ENCODE assay signal across 8 cellular contexts in genomic region chr22:20298803-20299735, GRCh38. TPM values are rescaled to one million over a fixed set of nuclear protein-coding genes. Genes with fewer than 3 reads are reported as not detected.
DNase-seq lines count a peak whose midpoint lies in the region; ATAC-seq, FAIRE-seq and TF ChIP-seq lines count a peak whose summit lies in the region.

No MANE protein-coding gene starts in this region.

- no peak overlapping the region for H3K27ac ChIP-seq in lung (ENCODE audit: low read depth in 1 of 2, low read length in 1 of 2)

- no peaks in the 10 kb centered on the region for H3K36me3 ChIP-seq in lung (ENCODE audit: control insufficient read depth in 2 of 2, insufficient read depth in 2 of 2, low read length in 2 of 2)

- peak; percentile 45 for ATAC-seq in HG03139 (IDR thresholded peaks at IDR 0.05; ENCODE audit: unreplicated experiment)
- ATAC-seq in lung (ENCODE audit: insufficient read depth, low FRiP score), result peak; percentile 89
- ATAC-seq in HG03457 (IDR thresholded peaks at IDR 0.05; ENCODE audit: unreplicated experiment), result no peak

- POLR2A ChIA-PET in activated CD4-positive, alpha-beta memory T cell treated with anti-CD3 and anti-CD28 coated beads for 36 hours (lab: Charles Lee), result interaction anchor here (1.6 kb wide), 1 partner anchor 21 kb away, joined by 5 read pairs; the partner anchor contains the start of gene DGCR6L

- H3K27ac Mint-ChIP-seq in activated CD4-positive, alpha-beta memory T cell treated with anti-CD3 and anti-CD28 coated beads for 36 hours, result no peak overlapping the region

- H3K36me3 Mint-ChIP-seq in activated CD4-positive, alpha-beta memory T cell treated with anti-CD3 and anti-CD28 coated beads for 36 hours, result no peaks in the 10 kb centered on the region

- H3K4me1 Mint-ChIP-seq in activated CD4-positive, alpha-beta memory T cell treated with anti-CD3 and anti-CD28 coated beads for 36 hours (ENCODE audit: low read depth), result no peaks in the 10 kb centered on the region

- no peaks in the 10 kb centered on the region for H3K9me3 Mint-ChIP-seq in activated CD4-positive, alpha-beta memory T cell treated with anti-CD3 and anti-CD28 coated beads for 36 hours

- H3K4me3 Mint-ChIP-seq in activated CD4-positive, alpha-beta memory T cell treated with anti-CD3 and anti-CD28 coated beads for 36 hours, result peak overlapping the region; percentile 77

- H3K27me3 Mint-ChIP-seq in activated CD4-positive, alpha-beta memory T cell treated with anti-CD3 and anti-CD28 coated beads for 36 hours, result peaks cover 4% of the 10 kb centered on the region

- H3K9me3 ChIP-seq in lung (ENCODE audit: control insufficient read depth in 2 of 2, insufficient read depth in 1 of 2, low read length in 1 of 2), result no peaks in the 10 kb centered on the region

- intact Hi-C loops in activated CD4-positive, alpha-beta memory T cell treated with anti-CD3 and anti-CD28 coated beads for 36 hours (cut with micrococcal nuclease), result no loop called here

- H3K27me3 ChIP-seq in lung (ENCODE audit: control insufficient read depth, insufficient read depth), result no peaks in the 10 kb centered on the region

- peak; percentile 74 for FAIRE-seq in G401.6 (lab: Jason Lieb, UNC)

- 3 to 4% methylated on average over 56 to 88 of the region's 88 CpGs for WGBS in lung, 2 donors

- TF ChIP-seq CTCF in lung (IDR thresholded peaks at IDR 0.05; ENCODE audit: control extremely low read depth, extremely low read depth), result no peak

- peaks cover 0 to 6% of the 10 kb centered on the region in 2 donors for H3K4me1 ChIP-seq in lung (ENCODE audit: control insufficient read depth in 2 of 2, insufficient read depth in 2 of 2, low read length in 2 of 2)

- H3K4me3 ChIP-seq in lung, result peak overlapping the region; percentile 51

- peak; percentile 85 for DNase-seq in NCI-H69 (lab: John Stamatoyannopoulos, UW)
- DNase-seq in activated CD4-positive, alpha-beta memory T cell treated with anti-CD3 and anti-CD28 coated beads for 36 hours, result peak; percentile 93
- peak; percentile 96 for DNase-seq in ecto neural progenitor cell (ENCODE audit: low spot score)
- peak; percentile 89 for DNase-seq in lung (ENCODE audit: low spot score)
- peak; percentile 83 to 95 (median 85) for DNase-seq in stimulated activated CD4-positive, alpha-beta T cell treated with anti-CD3 and anti-CD28 coated beads, TNF-alpha, amount 100 ng/mL, for 24 hours (ENCODE audit: low read depth in 3 of 3)

- CTCF ChIA-PET in activated CD4-positive, alpha-beta memory T cell treated with anti-CD3 and anti-CD28 coated beads for 36 hours (lab: Charles Lee), result interaction anchor here (0.8 to 1.5 kb wide), 3 partner anchors 18 to 60 kb away, joined by 3 to 7 read pairs (median 5); partner anchors contain the start of gene DGCR6L

RNA-seq across cellular contexts. Expression of gene DGCR6L, which starts 20.8 kb away (rescaled TPM):
- total RNA-seq in activated CD4-positive, alpha-beta memory T cell treated with anti-CD3 and anti-CD28 coated beads for 36 hours, result 10 to 100 TPM; 26.9 to 31.3 TPM
- total RNA-seq in lung, result 10 to 100 TPM; 38.7 to 42.8 TPM
- polyA plus RNA-seq in lung, result 10 to 100 TPM; 42.3 to 86.0 TPM

RNA-seq across cellular contexts. Expression of gene RTN4R, which starts 31.0 kb away (rescaled TPM):
- total RNA-seq in activated CD4-positive, alpha-beta memory T cell treated with anti-CD3 and anti-CD28 coated beads for 36 hours, result 1 to 10 TPM; 2.6 to 3.1 TPM
- total RNA-seq in lung, result 1 to 10 TPM; 2.6 to 7.8 TPM
- 1 to 10 TPM; 3.0 to 5.6 TPM for polyA plus RNA-seq in lung
